In genomic region chr3:157551961-157552360, GRCh38 we compare ENCODE assay signal across 18 cellular contexts. TPM values are rescaled to one million over a fixed set of nuclear protein-coding genes. Genes with fewer than 3 reads are reported as not detected.
"Had no signal": no experiment of that assay in that cellular context is flagged by ENCODE, and none has a peak within 500 bp of the region (broad histone marks: within the 10 kb centered on the region; RNA-seq: fewer than 3 reads in every experiment).

No MANE protein-coding gene starts in this region.

- H3K36me3 ChIP-seq: ascending aorta, gastrocnemius medialis, left ventricle myocardium inferior, ovary, thoracic aorta, upper lobe of left lung, WERI-Rb-1 had no signal

- ATAC-seq: activated CD8-positive, alpha-beta T cell treated with anti-CD3 and anti-CD28 coated beads for 36 hours; esophagus mucosa; gastrocnemius medialis; psoas muscle; right cardiac atrium had no signal

- H3K27me3 ChIP-seq: ascending aorta, breast epithelium, gastrocnemius medialis, ovary, upper lobe of left lung had no signal

- H3K9me3 ChIP-seq: ovary, psoas muscle, thoracic aorta, upper lobe of left lung had no signal

- H3K27ac ChIP-seq: ascending aorta, breast epithelium, gastrocnemius medialis, left ventricle myocardium inferior, ovary, psoas muscle, thoracic aorta, upper lobe of left lung, WERI-Rb-1 had no signal

- H3K4me1 ChIP-seq: ascending aorta, breast epithelium, gastrocnemius medialis, left ventricle myocardium inferior, psoas muscle, upper lobe of left lung had no signal

- H3K4me1 Mint-ChIP-seq: activated naive CD4-positive, alpha-beta T cell treated with anti-CD3 and anti-CD28 coated beads, Interleukin-2, amount 50 U/mL, for 24 hours had no signal

- H3K4me3 ChIP-seq: ascending aorta, breast epithelium, gastrocnemius medialis, left ventricle myocardium inferior, ovary, psoas muscle, thoracic aorta, upper lobe of left lung had no signal

- DNase-seq: activated CD4-positive, alpha-beta T cell treated with anti-CD3 and anti-CD28 coated beads for 1 hour; activated CD8-positive, alpha-beta T cell treated with anti-CD3 and anti-CD28 coated beads for 36 hours; activated effector memory CD4-positive, alpha-beta T cell treated with Interleukin-2 at 50 U/mL for 16 hours; activated T-cell treated with anti-CD3 and anti-CD28 coated beads, Interleukin-2, amount 50 U/mL, for 1 hour; cortex of kidney; gastrocnemius medialis; left ventricle myocardium inferior; ovary; psoas muscle; right cardiac atrium; upper lobe of left lung; WERI-Rb-1 had no signal

- H3K4me3 Mint-ChIP-seq: activated CD8-positive, alpha-beta T cell treated with anti-CD3 and anti-CD28 coated beads for 36 hours; activated naive CD4-positive, alpha-beta T cell treated with anti-CD3 and anti-CD28 coated beads, Interleukin-2, amount 50 U/mL, for 24 hours had no signal

- H3K27ac Mint-ChIP-seq: activated CD8-positive, alpha-beta T cell treated with anti-CD3 and anti-CD28 coated beads for 36 hours; activated naive CD4-positive, alpha-beta T cell treated with anti-CD3 and anti-CD28 coated beads, Interleukin-2, amount 50 U/mL, for 24 hours had no signal

- H3K36me3 Mint-ChIP-seq: activated naive CD4-positive, alpha-beta T cell treated with anti-CD3 and anti-CD28 coated beads, Interleukin-2, amount 50 U/mL, for 24 hours had no signal

RNA-seq across cellular contexts. Expression of gene VEPH1, which starts 48.7 kb away (rescaled TPM):
- total RNA-seq: activated CD8-positive, alpha-beta T cell treated with anti-CD3 and anti-CD28 coated beads for 36 hours; T-helper 2 cell treated with Interferon-gamma antibody and Interleukin-4, amounts not matched to agents 100 ng/mL and 5 ng/mL, for 36 hours had no signal
